Comparison of ENCODE assay signal across 17 cellular contexts in genomic region chr10:73649876-73650536, GRCh38. TPM values are rescaled to one million over a fixed set of nuclear protein-coding genes. Genes with fewer than 3 reads are reported as not detected.
DNase-seq lines count a peak whose midpoint lies in the region; ATAC-seq, FAIRE-seq and TF ChIP-seq lines count a peak whose summit lies in the region.
"Had no signal": no experiment of that assay in that cellular context is flagged by ENCODE, and none has a peak within 500 bp of the region (broad histone marks: within the 10 kb centered on the region; RNA-seq: fewer than 3 reads in every experiment).

No MANE protein-coding gene starts in this region.

- no TSS peak for BruUV-seq in GM12878 (replicated peaks; lab: Mats Ljungman, UMichigan)

- H3K4me3 ChIP-seq in GM12878, result no peak overlapping the region
- H3K4me3 ChIP-seq in mesodermal cell (ENCODE audit: extremely low read depth, insufficient read depth, low read length, poor library complexity, severe bottlenecking), result peak overlapping the region; percentile 24
- no peak overlapping the region for H3K4me3 ChIP-seq in stomach
- H3K4me3 ChIP-seq: Peyer's patch had no signal

- H3K27me3 ChIP-seq in GM12878 (replicated peaks in 1 of 2; ENCODE audit: control insufficient read depth in 2 of 2, insufficient read depth in 2 of 2, low read length in 1 of 2) (no peaks in the 10 kb centered on the region), stomach (no peaks in the 10 kb centered on the region)
- H3K27me3 ChIP-seq: Peyer's patch had no signal

- TF ChIP-seq POLR2A in GM12878 (IDR thresholded peaks at IDR 0.05; ENCODE audit: low read depth, low read length) (no peak), stomach (IDR thresholded peaks at IDR 0.05) (no peak)

- H3K36me3 ChIP-seq in GM12878 (ENCODE audit: control insufficient read depth in 2 of 2, insufficient read depth in 2 of 2, low read length in 1 of 2), result no peaks in the 10 kb centered on the region
- H3K36me3 ChIP-seq in mesodermal cell (ENCODE audit: control insufficient read depth, insufficient read depth, low read length), result no peaks in the 10 kb centered on the region
- no peaks in the 10 kb centered on the region for H3K36me3 ChIP-seq in stomach
- H3K36me3 ChIP-seq: Peyer's patch had no signal

- CTCF ChIA-PET in GM12878 (lab: Yijun Ruan, JAX), result interaction anchor here (0.7 to 2.0 kb wide), 6 partner anchors 9 to 229 kb away, joined by 3 to 8 read pairs (median 4); no protein-coding TSS in a partner anchor

- H3K9me3 ChIP-seq in GM12878 (replicated peaks; ENCODE audit: control insufficient read depth, insufficient read depth, low read length), result no peaks in the 10 kb centered on the region
- no peaks in the 10 kb centered on the region for H3K9me3 ChIP-seq in mesodermal cell (ENCODE audit: control insufficient read depth, low read length)
- no peaks in the 10 kb centered on the region for H3K9me3 ChIP-seq in stomach
- H3K9me3 ChIP-seq: Peyer's patch had no signal

- DNase-seq in AG08396 (ENCODE audit: low spot score), result peak; percentile 67
- DNase-seq in HCEC 1CT, result peak; percentile 79
- DNase-seq in GM12878 (ENCODE audit: low read depth, low spot score), result no peak
- DNase-seq in LoVo (ENCODE audit: low spot score), result no peak
- DNase-seq in SIG-M5 treated with dmso at 0.1 percent for 504 hours (lab: John Stamatoyannopoulos, UW; ENCODE audit: unreplicated experiment), result no peak
- no peak for DNase-seq in stomach
- DNase-seq: activated CD4-positive, alpha-beta memory T cell treated with anti-CD3 and anti-CD28 coated beads for 36 hours; activated T-cell treated with anti-CD3 and anti-CD28 coated beads, Interleukin-2, amount 50 U/mL, for 72 hours; DMS153; glutamatergic neuron; NCI-H748 treated with DMSO at 0.1 percent for 48 hours; stimulated activated naive CD8-positive, alpha-beta T cell treated with anti-CD3 and anti-CD28 coated beads, Interleukin-15, Interleukin-2, amounts not matched to agents 100 U/mL and 50 U/mL, for 24 hours had no signal

- H3K9ac ChIP-seq in GM12878 (ENCODE audit: control insufficient read depth, insufficient read depth, low read length), result no peak overlapping the region

- TF ChIP-seq RAD21 in GM12878 (IDR thresholded peaks at IDR 0.05; ENCODE audit: insufficient read depth, low read depth, low read length), result no peak

- POLR2A ChIA-PET in GM12878 (lab: Charles Lee), result interaction anchor here (0.8 to 1.7 kb wide), 6 partner anchors 9 to 120 kb away, joined by 3 to 6 read pairs (median 4); no protein-coding TSS in a partner anchor

- TF ChIP-seq EP300 in GM12878 (IDR thresholded peaks at IDR 0.05; ENCODE audit: borderline replicate concordance in 1 of 2, control insufficient read depth in 1 of 2, low read depth in 2 of 2, low read length in 2 of 2), result no peak
- TF ChIP-seq EP300 in stomach (IDR thresholded peaks at IDR 0.05), result no peak

- peaks cover 20% of the 10 kb centered on the region for H3K4me1 ChIP-seq in GM12878 (ENCODE audit: control insufficient read depth, insufficient read depth, low read length)
- peaks cover 60% of the 10 kb centered on the region for H3K4me1 ChIP-seq in mesodermal cell (ENCODE audit: control insufficient read depth, insufficient read depth, low read length, poor library complexity, severe bottlenecking)
- H3K4me1 ChIP-seq in stomach, result peaks cover 7 to 32% (median 22%) of the 10 kb centered on the region in 4 donors

- H3K4me2 ChIP-seq in GM12878 (ENCODE audit: control insufficient read depth, insufficient read depth), result no peak overlapping the region; the same call in 1 of the 2 replicates

- H2AFZ ChIP-seq in GM12878 (ENCODE audit: control insufficient read depth, low read depth, low read length), result no peak overlapping the region; the same call in 1 of the 2 replicates

- RAD21 ChIA-PET in GM12878 (lab: Charles Lee; ENCODE audit: unreplicated experiment), result interaction anchor here (1.2 to 3.5 kb wide), 10 partner anchors 23 to 229 kb away, joined by 3 to 13 read pairs (median 3); partner anchors contain the start of gene SEC24C

- WGBS in GM12878 (ENCODE audit: insufficient coverage, insufficient replicate concordance, low lambda C conversion rate, missing lambda C conversion rate), result 90% methylated on average over 6 of the region's 6 CpGs
- 82 to 83% methylated on average over 1 to 3 of the region's 6 CpGs for WGBS in mesodermal cell (ENCODE audit: insufficient coverage in 2 of 2), 2 experiments
- WGBS in stomach, 5 donors, result 87 to 98% (median 95%) methylated on average over 6 of the region's 6 CpGs

- no peaks in the 10 kb centered on the region for H4K20me1 ChIP-seq in GM12878 (ENCODE audit: control insufficient read depth, insufficient read depth)

- ATAC-seq in GM12878, result no peak
- no peak for ATAC-seq in GM21619 (IDR thresholded peaks at IDR 0.05; ENCODE audit: unreplicated experiment)

- no peak for FAIRE-seq in GM12878 (lab: Jason Lieb, UNC)

- intact Hi-C loops in GM12878 (cut with micrococcal nuclease; ENCODE audit: unreplicated experiment) (loop anchor here (10.0 kb wide), 1 partner anchor 135 kb away; the partner anchor contains the start of genes CHCHD1 and ZSWIM8), stomach (cut with DNase I; ENCODE audit: low total_unique reads) (no loop called here)

- H3K27ac ChIP-seq in GM12878 (ENCODE audit: control insufficient read depth, insufficient read depth) (peak overlapping the region; percentile 14; the same call in 1 of the 2 replicates), mesodermal cell (ENCODE audit: low read depth, low read length, severe bottlenecking) (peak overlapping the region; percentile 96), stomach (no peak overlapping the region)
- H3K27ac ChIP-seq: Peyer's patch had no signal

- TF ChIP-seq CTCF in GM12878 (IDR thresholded peaks at IDR 0.05 in 2 of 3, conservative IDR thresholded peaks at IDR 0.05 in 1 of 3; ENCODE audit: control insufficient read depth in 2 of 3, extremely low read depth in 1 of 3, insufficient read depth in 1 of 3, low read depth in 3 of 3, low read length in 3 of 3), result no peak
- no peak for TF ChIP-seq CTCF in stomach (IDR thresholded peaks at IDR 0.05)

- SMC1A ChIA-PET in GM12878 (lab: Charles Lee; ENCODE audit: uncharacterized antibody, unreplicated experiment), result interaction anchor here (0.7 to 4.8 kb wide), 12 partner anchors 24 to 461 kb away, joined by 3 to 23 read pairs (median 3); partner anchors contain the start of genes CHCHD1, SEC24C and USP54

- in situ Hi-C loops in GM12878 (cut with MboI), result no loop called here

- H3K79me2 ChIP-seq in GM12878 (ENCODE audit: control insufficient read depth, insufficient read depth, low read length), result no peaks in the 10 kb centered on the region

RNA-seq across cellular contexts. Expression of gene SYNPO2L, which starts 5.8 kb away (rescaled TPM):
- total RNA-seq in GM12878 (2013; cell fraction: nucleolus; rRNA removed), result 0.17 and 0.27 TPM in 2 replicates
- total RNA-seq in GM12878 (2014; rRNA removed) (0.33 and 0.40 TPM in 2 replicates), GM12878 (2014; rRNA removed; fragmentation: Illumina TruSeq; extraction: Trizol) (0.45 and 0.46 TPM in 2 replicates), GM12878 (2021) (2.3 and 2.6 TPM in 2 replicates), stomach (not detected)
- 0.17 TPM for polyA plus RNA-seq in GM12878 (2011; ENCODE audit: low read depth)
- polyA plus RNA-seq in GM12878 (2011; rRNA removed) (0.01 TPM in 1 of 2 replicates, not detected in the other), GM12878 (2014; fragmentation: Illumina TruSeq; extraction: Trizol) (1.2 and 1.3 TPM in 2 replicates), GM12878 (2014; fragmentation: Nextera tagmentation; extraction: Ambion mirVana) (under 1 TPM; 0.08 to 0.33 TPM), GM12878 (2014; rRNA removed) (0.90 TPM in 2 replicates), GM12878 (2016; fragmentation: Nextera tagmentation; extraction: Ambion mirVana) (1 to 10 TPM in 1 of 2 experiments, under 1 TPM in 1; 0.73 to 1.3 TPM), stomach (under 1 TPM in 2 of 3 donors, not detected in 1; 0.03 to 0.12 TPM)
- polyA plus RNA-seq in GM12878 (2011; cell fraction: cytosol; rRNA removed), result 0.03 and 0.08 TPM in 2 replicates
- 0.06 and 0.07 TPM in 2 replicates for polyA plus RNA-seq in GM12878 (2011; cell fraction: nucleus; rRNA removed)
- polyA plus RNA-seq in GM12878 (2012), result 0.16 and 0.20 TPM in 2 replicates
- polyA minus RNA-seq in GM12878 (2011; rRNA and poly(A)+ RNA removed), result 0.05 TPM in 1 of 2 replicates, not detected in the other
- polyA minus RNA-seq in GM12878 (2011; cell fraction: cytosol; rRNA and poly(A)+ RNA removed), result 0.40 TPM in 1 of 2 replicates, not detected in the other
- 0.10 and 0.12 TPM in 2 replicates for polyA minus RNA-seq in GM12878 (2011; cell fraction: nucleus; rRNA and poly(A)+ RNA removed)
- polyA plus RNA-seq in mesodermal cell (2013, experiment 1 of 2), result 2.9 TPM
- polyA plus RNA-seq in mesodermal cell (2013, experiment 2 of 2), result 2.2 TPM
- total RNA-seq: activated CD4-positive, alpha-beta memory T cell treated with anti-CD3 and anti-CD28 coated beads for 36 hours; activated T-cell treated with anti-CD3 and anti-CD28 coated beads, Interleukin-2, amount 50 U/mL, for 72 hours; cerebellum; HT-29; Peyer's patch had no signal

RNA-seq across cellular contexts. Expression of gene MYOZ1, which starts 8.7 kb away (rescaled TPM):
- not detected in 2 replicates for total RNA-seq in GM12878 (2013; cell fraction: nucleolus; rRNA removed)
- total RNA-seq in GM12878 (2014; rRNA removed) (0.54 and 0.56 TPM in 2 replicates), GM12878 (2014; rRNA removed; fragmentation: Illumina TruSeq; extraction: Trizol) (0.58 and 0.78 TPM in 2 replicates), GM12878 (2021) (0.66 and 0.67 TPM in 2 replicates), stomach (1 to 10 TPM in 1 of 5 donors, not detected in 4; 1.3 TPM)
- polyA plus RNA-seq in GM12878 (2011; ENCODE audit: low read depth), result not detected
- polyA plus RNA-seq in GM12878 (2011; rRNA removed) (0.05 and 0.07 TPM in 2 replicates), GM12878 (2014; fragmentation: Illumina TruSeq; extraction: Trizol) (0.46 and 0.78 TPM in 2 replicates), GM12878 (2014; fragmentation: Nextera tagmentation; extraction: Ambion mirVana) (under 1 TPM; 0.11 to 0.35 TPM), GM12878 (2014; rRNA removed) (0.95 and 1.5 TPM in 2 replicates), GM12878 (2016; fragmentation: Nextera tagmentation; extraction: Ambion mirVana) (1 to 10 TPM; 1.3 to 2.0 TPM), stomach (1 to 10 TPM in 1 of 3 donors, under 1 TPM in 2; 0.18 to 1.2 (median 0.19) TPM)
- 0.07 and 0.10 TPM in 2 replicates for polyA plus RNA-seq in GM12878 (2011; cell fraction: cytosol; rRNA removed)
- polyA plus RNA-seq in GM12878 (2011; cell fraction: nucleus; rRNA removed), result 0.09 and 0.12 TPM in 2 replicates
- polyA plus RNA-seq in GM12878 (2012), result 0.19 and 0.45 TPM in 2 replicates
- polyA minus RNA-seq in GM12878 (2011; rRNA and poly(A)+ RNA removed), result not detected in 2 replicates
- not detected in 2 replicates for polyA minus RNA-seq in GM12878 (2011; cell fraction: cytosol; rRNA and poly(A)+ RNA removed)
- polyA minus RNA-seq in GM12878 (2011; cell fraction: nucleus; rRNA and poly(A)+ RNA removed), result not detected in 2 replicates
- polyA plus RNA-seq in mesodermal cell (2013, experiment 1 of 2), result 2.3 TPM
- polyA plus RNA-seq in mesodermal cell (2013, experiment 2 of 2), result 1.9 TPM
- total RNA-seq: activated CD4-positive, alpha-beta memory T cell treated with anti-CD3 and anti-CD28 coated beads for 36 hours; activated T-cell treated with anti-CD3 and anti-CD28 coated beads, Interleukin-2, amount 50 U/mL, for 72 hours; HT-29; Peyer's patch had no signal

RNA-seq across cellular contexts. Expression of gene AGAP5, which starts 47.9 kb away (rescaled TPM):
- total RNA-seq in GM12878 (2013; cell fraction: nucleolus; rRNA removed), result 49.7 and 55.0 TPM in 2 replicates
- total RNA-seq in GM12878 (2014; rRNA removed), result 6.3 and 6.7 TPM in 2 replicates
- 5.9 and 6.5 TPM in 2 replicates for total RNA-seq in GM12878 (2014; rRNA removed; fragmentation: Illumina TruSeq; extraction: Trizol)
- total RNA-seq in GM12878 (2021), result 5.9 and 6.7 TPM in 2 replicates
- polyA plus RNA-seq in GM12878 (2011; ENCODE audit: low read depth), result 1.2 TPM
- 6.8 and 8.5 TPM in 2 replicates for polyA plus RNA-seq in GM12878 (2011; rRNA removed)
- polyA plus RNA-seq in GM12878 (2011; cell fraction: cytosol; rRNA removed), result 4.9 and 6.9 TPM in 2 replicates
- polyA plus RNA-seq in GM12878 (2011; cell fraction: nucleus; rRNA removed), result 32.5 and 33.6 TPM in 2 replicates
- polyA plus RNA-seq in GM12878 (2012), result 4.4 and 6.0 TPM in 2 replicates
- polyA plus RNA-seq in GM12878 (2014; fragmentation: Illumina TruSeq; extraction: Trizol), result 8.1 and 8.5 TPM in 2 replicates
- under 1 TPM in 1 of 2 experiments, not detected in 1; 0.68 TPM for polyA plus RNA-seq in GM12878 (2014; fragmentation: Nextera tagmentation; extraction: Ambion mirVana)
- polyA plus RNA-seq in GM12878 (2014; rRNA removed), result 7.3 and 9.1 TPM in 2 replicates
- polyA plus RNA-seq in GM12878 (2016; fragmentation: Nextera tagmentation; extraction: Ambion mirVana), result 1 to 10 TPM; 2.3 TPM
- polyA minus RNA-seq in GM12878 (2011; rRNA and poly(A)+ RNA removed), result 8.0 and 8.2 TPM in 2 replicates
- 1.7 and 3.3 TPM in 2 replicates for polyA minus RNA-seq in GM12878 (2011; cell fraction: cytosol; rRNA and poly(A)+ RNA removed)
- 6.5 and 9.9 TPM in 2 replicates for polyA minus RNA-seq in GM12878 (2011; cell fraction: nucleus; rRNA and poly(A)+ RNA removed)
- polyA plus RNA-seq in mesodermal cell (2013, experiment 1 of 2), result 4.9 TPM
- polyA plus RNA-seq in mesodermal cell (2013, experiment 2 of 2), result 3.5 TPM
- total RNA-seq in stomach, result 10 to 100 TPM in 1 of 5 donors, 1 to 10 TPM in 4; 4.1 to 20.1 (median 8.7) TPM
- 1 to 10 TPM; 1.8 to 4.7 (median 2.0) TPM for polyA plus RNA-seq in stomach

RNA-seq across cellular contexts. Expression of gene USP54, which starts 58.9 kb away (rescaled TPM):
- 50.8 and 69.4 TPM in 2 replicates for total RNA-seq in GM12878 (2013; cell fraction: nucleolus; rRNA removed)
- 4.1 and 5.7 TPM in 2 replicates for total RNA-seq in GM12878 (2014; rRNA removed)
- total RNA-seq in GM12878 (2014; rRNA removed; fragmentation: Illumina TruSeq; extraction: Trizol), result 4.9 and 5.4 TPM in 2 replicates
- 7.0 and 9.5 TPM in 2 replicates for total RNA-seq in GM12878 (2021)
- 2.0 TPM for polyA plus RNA-seq in GM12878 (2011; ENCODE audit: low read depth)
- polyA plus RNA-seq in GM12878 (2011; rRNA removed), result 10.3 and 10.5 TPM in 2 replicates
- 6.2 and 7.0 TPM in 2 replicates for polyA plus RNA-seq in GM12878 (2011; cell fraction: cytosol; rRNA removed)
- 6.1 and 6.2 TPM in 2 replicates for polyA plus RNA-seq in GM12878 (2011; cell fraction: nucleus; rRNA removed)
- polyA plus RNA-seq in GM12878 (2012), result 2.4 and 2.8 TPM in 2 replicates
- polyA plus RNA-seq in GM12878 (2014; fragmentation: Illumina TruSeq; extraction: Trizol), result 5.6 and 8.8 TPM in 2 replicates
- 1 to 10 TPM in 1 of 2 experiments, under 1 TPM in 1; 0.93 to 1.7 TPM for polyA plus RNA-seq in GM12878 (2014; fragmentation: Nextera tagmentation; extraction: Ambion mirVana)
- 3.9 and 4.7 TPM in 2 replicates for polyA plus RNA-seq in GM12878 (2014; rRNA removed)
- polyA plus RNA-seq in GM12878 (2016; fragmentation: Nextera tagmentation; extraction: Ambion mirVana), result 1 to 10 TPM; 3.9 to 6.3 TPM
- polyA minus RNA-seq in GM12878 (2011; rRNA and poly(A)+ RNA removed), result 8.4 and 22.5 TPM in 2 replicates
- polyA minus RNA-seq in GM12878 (2011; cell fraction: cytosol; rRNA and poly(A)+ RNA removed), result 5.5 and 6.3 TPM in 2 replicates
- polyA minus RNA-seq in GM12878 (2011; cell fraction: nucleus; rRNA and poly(A)+ RNA removed), result 5.1 and 7.4 TPM in 2 replicates
- 22.5 TPM for polyA plus RNA-seq in mesodermal cell (2013, experiment 1 of 2)
- polyA plus RNA-seq in mesodermal cell (2013, experiment 2 of 2), result 17.5 TPM
- total RNA-seq in stomach, result 100 to 1,000 TPM in 4 of 5 donors, 10 to 100 TPM in 1; 33.0 to 369 (median 112) TPM
- 10 to 100 TPM in 2 of 3 donors, 1 to 10 TPM in 1; 7.3 to 17.3 (median 11.1) TPM for polyA plus RNA-seq in stomach

Comparison
In these comparisons a context has a peak if more than half of its experiments do, and no peak if none do; other contexts are left out.
1. DNase-seq: peak in AG08396 (single experiment) and HCEC 1CT (single experiment); none in GM12878 (single experiment), LoVo (single experiment), SIG-M5 treated with dmso at 0.1 percent for 504 hours (single experiment) and stomach (single experiment).
2. H3K27ac ChIP-seq: peak in GM12878 (single experiment) and mesodermal cell (single experiment); none in stomach (0 of 5).